8 cellular contexts compared by ENCODE assay signal in the genomic region with DNA sequence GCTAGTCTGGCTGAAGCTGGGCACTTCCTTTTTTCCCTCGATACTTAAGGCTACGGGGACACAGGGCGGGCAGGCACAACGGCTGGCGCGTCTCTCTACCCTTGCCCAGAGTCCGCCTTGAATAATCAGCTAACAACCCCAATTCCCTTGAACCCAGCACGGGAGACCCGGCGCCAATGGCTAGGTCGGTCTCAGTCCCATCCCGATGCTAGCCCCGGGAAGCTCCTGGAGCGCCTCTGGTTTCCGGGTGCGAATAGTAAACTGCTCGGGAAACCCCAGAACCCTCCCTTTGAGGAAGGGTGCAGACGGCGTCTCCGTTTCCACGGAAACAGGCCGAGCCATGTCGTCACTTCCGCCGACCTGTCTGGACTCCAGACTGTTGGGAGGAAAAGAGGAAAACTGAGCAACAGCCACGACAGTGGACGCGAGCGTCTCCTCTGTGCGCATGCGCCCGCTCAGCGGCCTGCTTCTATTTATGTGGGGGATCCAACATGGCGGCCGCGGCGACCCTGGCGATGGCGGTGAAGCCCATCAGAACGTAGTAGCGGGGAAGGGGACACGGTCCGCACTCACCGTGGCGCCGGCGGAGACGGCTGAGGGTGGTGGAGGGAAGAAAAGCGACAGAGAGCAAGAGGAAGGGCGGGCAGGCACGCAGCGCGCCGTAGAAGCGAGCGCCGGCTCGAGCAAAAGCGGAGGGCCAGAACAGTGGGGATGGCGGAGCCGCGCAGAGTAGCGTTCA. TPM values are rescaled to one million over a fixed set of nuclear protein-coding genes. Genes with fewer than 3 reads are reported as not detected.
DNase-seq lines count a peak whose midpoint lies in the region; ATAC-seq and TF ChIP-seq lines count a peak whose summit lies in the region.

A gene (plus strand): TSS at position 464 of the 739 bp plus-strand sequence. CDS start 248 bp downstream, at position 712.

- H3K9me3 Mint-ChIP-seq in CD14-positive monocyte = peaks cover 0 to 3% (median 0%) of the 10 kb centered on the region in 7 donors

- no peaks in the 10 kb centered on the region for H3K9me3 ChIP-seq in right lobe of liver

- peak within 1 kb of the TSS; percentile 94 to 99 (median 97) for H3K27ac Mint-ChIP-seq in CD14-positive monocyte

- H3K36me3 Mint-ChIP-seq in CD14-positive monocyte = peaks cover 0 to 2% of the 10 kb centered on the region in 2 donors

- 1% methylated on average over 41 of the region's 63 CpGs for WGBS in right lobe of liver (ENCODE audit: insufficient coverage, low coverage, low lambda C conversion rate, missing lambda C conversion rate)

- intact Hi-C loops in CD14-positive monocyte (cut with micrococcal nuclease) (loop anchor here (5.0 to 10.0 kb wide), 3 partner anchors 96 to 111 kb away; a partner anchor contains a TSS), dorsolateral prefrontal cortex (cut with DNase I) (loop anchor here (1.0 to 10.0 kb wide), 3 partner anchors 98 to 124 kb away; a partner anchor contains a TSS), right lobe of liver (cut with DNase I) (no loop called here)

- H3K27ac ChIP-seq in dorsolateral prefrontal cortex (peak within 1 kb of the TSS; percentile 79 to 100 (median 96)), right lobe of liver (peak within 1 kb of the TSS; percentile 80 to 84 (median 83))

- H3K36me3 ChIP-seq in right lobe of liver = no peaks in the 10 kb centered on the region

- H3K27me3 Mint-ChIP-seq in CD14-positive monocyte (ENCODE audit: low read depth in 3 of 3) = peaks cover 0 to 8% (median 0%) of the 10 kb centered on the region in 3 donors

- H3K4me3 Mint-ChIP-seq in CD14-positive monocyte = peak within 1 kb of the TSS; percentile 100

- H3K27me3 ChIP-seq in dorsolateral prefrontal cortex (no peaks in the 10 kb centered on the region), right lobe of liver (no peaks in the 10 kb centered on the region)

- TF ChIP-seq CTCF in CD14-positive monocyte (IDR thresholded peaks at IDR 0.05) = no peak
- peak in 22 of 56 donors; percentile 6 to 57 (median 30) for TF ChIP-seq CTCF in dorsolateral prefrontal cortex (IDR thresholded peaks at IDR 0.05 in 54 of 56, conservative IDR thresholded peaks at IDR 0.05 in 2 of 56; ENCODE audit: low read depth in 1 of 56, partially characterized antibody in 56 of 56)
- TF ChIP-seq CTCF in right lobe of liver (IDR thresholded peaks at IDR 0.05) = no peak

- peak; percentile 56 for TF ChIP-seq POLR2A in right lobe of liver (IDR thresholded peaks at IDR 0.05)

- H3K4me3 ChIP-seq in dorsolateral prefrontal cortex (peak within 1 kb of the TSS; percentile 75 to 99 (median 95)), right lobe of liver (peak within 1 kb of the TSS; percentile 75 to 93 (median 89))

- H3K4me1 Mint-ChIP-seq in CD14-positive monocyte = peaks cover 25% of the 10 kb centered on the region

- ATAC-seq in GM19397 (IDR thresholded peaks at IDR 0.05; ENCODE audit: unreplicated experiment) = peak; percentile 92
- peak; percentile 97 for ATAC-seq in HG03571 (IDR thresholded peaks at IDR 0.05; ENCODE audit: unreplicated experiment)
- peak; percentile 95 to 97 (median 96) for ATAC-seq in right lobe of liver

- H3K4me1 ChIP-seq in right lobe of liver = peaks cover 0 to 25% (median 2%) of the 10 kb centered on the region in 4 donors

- peak; percentile 95 for DNase-seq in CD14-positive monocyte (ENCODE audit: low spot score)
- peak; percentile 98 for DNase-seq in NCI-H82 (lab: John Stamatoyannopoulos, UW)
- DNase-seq in activated CD4-positive, alpha-beta T cell treated with anti-CD3 and anti-CD28 coated beads, Interleukin-2, amount 50 U/mL, for 48 hours = peak; percentile 96 to 97
- peak; percentile 95 to 99 (median 98) for DNase-seq in dorsolateral prefrontal cortex
- peak; percentile 97 to 98 (median 98) for DNase-seq in right lobe of liver
- DNase-seq in stimulated activated CD4-positive, alpha-beta T cell treated with anti-CD3 and anti-CD28 coated beads, Interleukin-4, amount 100 ng/mL, for 4 hours = peak; percentile 91 to 92

RNA-seq across cellular contexts. Expression of the gene that starts here (rescaled TPM):
- polyA plus RNA-seq in CD14-positive monocyte = 1 to 10 TPM in 1 of 2 donors, under 1 TPM in 1; 0.80 to 1.6 TPM
- total RNA-seq in dorsolateral prefrontal cortex = 10 to 100 TPM; 40.4 to 73.9 (median 54.8) TPM
- total RNA-seq in right lobe of liver = 10 to 100 TPM in 1 of 6 experiments, 1 to 10 TPM in 5; 4.5 to 12.0 (median 8.1) TPM

Comparison
In these comparisons a context has a peak if more than half of its experiments do, and no peak if none do; other contexts are left out.
1. Peak in every context shown above with its lines: DNase-seq, ATAC-seq, H3K4me3 ChIP-seq and H3K27ac ChIP-seq.
2. intact Hi-C loops: an anchor here in CD14-positive monocyte (5.0 to 10.0 kb wide) and dorsolateral prefrontal cortex (1.0 to 10.0 kb wide); none called in right lobe of liver.